Comparison of ENCODE assay signal across 30 cellular contexts in genomic region chr19:38355728-38356725, GRCh38. TPM values are rescaled to one million over a fixed set of nuclear protein-coding genes. Genes with fewer than 3 reads are reported as not detected.
"Had no signal": no experiment of that assay in that cellular context is flagged by ENCODE, and none has a peak within 500 bp of the region (broad histone marks: within the 10 kb centered on the region; RNA-seq: fewer than 3 reads in every experiment).

No MANE protein-coding gene starts in this region.

- H3K9me3 ChIP-seq: ascending aorta, body of pancreas had no signal

- H3K4me3 Mint-ChIP-seq: activated CD8-positive, alpha-beta T cell treated with anti-CD3 and anti-CD28 coated beads, Interleukin-2, amount 10 ng/mL, durations not matched to agents 7 days and 5 days; activated naive CD8-positive, alpha-beta T cell treated with anti-CD3 and anti-CD28 coated beads, Interleukin-2, amount 50 U/mL, for 24 hours; activated T-helper 1 cell treated with anti-CD3 and anti-CD28 coated beads, Interleukin-12 subunit alpha, Interleukin-12 subunit beta, Interleukin-2, Interleukin-4 antibody, amounts not matched to agents 30 ng/mL and 10 ng/mL and 1 ng/mL, durations not matched to agents 14 hours and 24 hours and 36 hours; WTC11 had no signal

- H3K4me3 ChIP-seq: ascending aorta, body of pancreas, SK-N-MC had no signal

- H3K36me3 ChIP-seq: ascending aorta had no signal

- DNase-seq: activated CD4-positive, alpha-beta T cell treated with anti-CD3 and anti-CD28 coated beads for 48 hours; activated CD4-positive, alpha-beta T cell treated with anti-CD3 and anti-CD28 coated beads, Interleukin-2, amount 50 U/mL, for 4 hours; activated CD4-positive, CD25-positive, alpha-beta regulatory T cell treated with anti-CD3 and anti-CD28 coated beads, Interleukin-2, amount 50 U/mL, for 72 hours; activated CD8-positive, alpha-beta memory T cell treated with anti-CD3 and anti-CD28 coated beads, Interleukin-2, amount 50 U/mL, for 48 hours; activated CD8-positive, alpha-beta T cell treated with anti-CD3 and anti-CD28 coated beads, Interleukin-2, amount 10 ng/mL, durations not matched to agents 7 days and 5 days; activated effector memory CD4-positive, alpha-beta T cell treated with anti-CD3 and anti-CD28 coated beads, Interleukin-2, amount 50 U/mL, for 16 hours; activated naive CD4-positive, alpha-beta T cell treated with Interleukin-2 at 50 U/mL for 16 hours; activated naive CD8-positive, alpha-beta T cell treated with anti-CD3 and anti-CD28 coated beads, Interleukin-2, amount 50 U/mL, for 24 hours; activated T-cell treated with anti-CD3 and anti-CD28 coated beads, Interleukin-2, amount 50 U/mL, for 1 hour; amniotic stem cell; body of pancreas; central memory CD4-positive, alpha-beta T cell; Karpas-422; MM.1S; NCI-H1105 treated with DMSO at 0.1 percent for 48 hours; NCI-H187 treated with DMSO at 0.1 percent for 48 hours; NCI-H2081 treated with DMSO at 0.1 percent for 48 hours; NCI-H226; NCI-H526; NCI-H82; SW 1271; T-helper 9 cell had no signal

- H3K27ac ChIP-seq: ascending aorta, body of pancreas, SK-N-MC had no signal

- H3K9me3 Mint-ChIP-seq: activated naive CD4-positive, alpha-beta T cell treated with anti-CD3 and anti-CD28 coated beads, Interleukin-2, amount 50 U/mL, for 72 hours; activated naive CD8-positive, alpha-beta T cell treated with anti-CD3 and anti-CD28 coated beads, Interleukin-2, amount 50 U/mL, for 24 hours; activated T-helper 1 cell treated with anti-CD3 and anti-CD28 coated beads, Interleukin-12 subunit alpha, Interleukin-12 subunit beta, Interleukin-2, Interleukin-4 antibody, amounts not matched to agents 30 ng/mL and 10 ng/mL and 1 ng/mL, durations not matched to agents 14 hours and 24 hours and 36 hours; WTC11 had no signal

- H3K36me3 Mint-ChIP-seq: activated naive CD4-positive, alpha-beta T cell treated with anti-CD3 and anti-CD28 coated beads, Interleukin-2, amount 50 U/mL, for 72 hours; WTC11 had no signal

- H3K27ac Mint-ChIP-seq: activated CD8-positive, alpha-beta T cell treated with anti-CD3 and anti-CD28 coated beads, Interleukin-2, amount 10 ng/mL, durations not matched to agents 7 days and 5 days; activated naive CD8-positive, alpha-beta T cell treated with anti-CD3 and anti-CD28 coated beads, Interleukin-2, amount 50 U/mL, for 24 hours; activated T-helper 1 cell treated with anti-CD3 and anti-CD28 coated beads, Interleukin-12 subunit alpha, Interleukin-12 subunit beta, Interleukin-2, Interleukin-4 antibody, amounts not matched to agents 30 ng/mL and 10 ng/mL and 1 ng/mL, durations not matched to agents 14 hours and 24 hours and 36 hours; WTC11 had no signal

- ATAC-seq: activated CD8-positive, alpha-beta T cell treated with anti-CD3 and anti-CD28 coated beads, Interleukin-2, amount 10 ng/mL, durations not matched to agents 7 days and 5 days; activated naive CD4-positive, alpha-beta T cell treated with anti-CD3 and anti-CD28 coated beads, Interleukin-2, amount 50 U/mL, for 72 hours; activated naive CD8-positive, alpha-beta T cell treated with anti-CD3 and anti-CD28 coated beads, Interleukin-2, amount 50 U/mL, for 24 hours; body of pancreas; Right ventricle myocardium inferior; WTC11 had no signal

- H3K4me1 ChIP-seq: ascending aorta, body of pancreas had no signal

- H3K27me3 ChIP-seq: ascending aorta had no signal

RNA-seq across cellular contexts. Expression of gene CATSPERG, which starts 20.4 kb away (rescaled TPM):
- total RNA-seq: RPMI7951 had no signal

RNA-seq across cellular contexts. Expression of gene GGN, which starts 31.8 kb away (rescaled TPM):
- total RNA-seq: activated CD8-positive, alpha-beta T cell treated with anti-CD3 and anti-CD28 coated beads, Interleukin-2, amount 10 ng/mL, durations not matched to agents 7 days and 5 days; OCI-LY7; Right ventricle myocardium inferior had no signal
